ENCODE assay signal across 16 cellular contexts in the genomic region with DNA sequence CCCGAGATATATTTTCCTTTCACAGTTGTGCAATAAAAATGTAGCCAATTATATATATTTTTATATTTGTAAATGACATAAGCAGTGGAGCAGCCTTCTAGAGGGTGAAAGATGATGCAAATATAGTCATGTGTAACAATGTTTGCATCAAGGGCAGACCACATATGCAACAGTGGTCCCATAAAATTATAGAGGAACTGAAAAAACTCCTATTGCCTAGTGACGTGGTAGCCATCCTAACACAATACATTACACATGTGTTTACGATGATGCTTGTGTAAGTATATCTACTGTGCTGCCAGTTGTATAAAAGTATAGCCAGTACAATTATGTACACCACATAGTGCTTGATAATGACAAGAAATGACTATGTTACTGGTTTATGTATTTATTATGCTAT.
"Had no signal": no experiment of that assay in that cellular context is flagged by ENCODE, and none has a peak within 500 bp of the region (broad histone marks: within the 10 kb centered on the region; RNA-seq: fewer than 3 reads in every experiment).

No MANE protein-coding gene starts in this region.

- H3K27ac ChIP-seq: colonic mucosa, esophagus squamous epithelium, psoas muscle, right lobe of liver, VCaP had no signal

- H3K36me3 ChIP-seq: colonic mucosa, esophagus squamous epithelium, right lobe of liver had no signal

- H3K27me3 Mint-ChIP-seq: activated CD8-positive, alpha-beta T cell treated with anti-CD3 and anti-CD28 coated beads for 36 hours; activated naive CD4-positive, alpha-beta T cell treated with anti-CD3 and anti-CD28 coated beads, Interleukin-2, amount 10 ng/mL, durations not matched to agents 7 days and 5 days had no signal

- H3K4me3 Mint-ChIP-seq: activated CD8-positive, alpha-beta T cell treated with anti-CD3 and anti-CD28 coated beads for 36 hours; activated naive CD4-positive, alpha-beta T cell treated with anti-CD3 and anti-CD28 coated beads, Interleukin-2, amount 10 ng/mL, durations not matched to agents 7 days and 5 days; nephron progenitor cell; stimulated activated effector memory CD8-positive, alpha-beta T cell treated with anti-CD3 and anti-CD28 coated beads, Interleukin-12 subunit alpha, Interleukin-12 subunit beta, amount 100 ng/mL, for 72 hours had no signal

- ATAC-seq: activated CD8-positive, alpha-beta T cell treated with anti-CD3 and anti-CD28 coated beads for 36 hours; left cardiac atrium; right lobe of liver; stimulated activated effector memory CD8-positive, alpha-beta T cell treated with anti-CD3 and anti-CD28 coated beads, Interleukin-12 subunit alpha, Interleukin-12 subunit beta, amount 100 ng/mL, for 72 hours had no signal

- H3K27ac Mint-ChIP-seq: activated CD8-positive, alpha-beta T cell treated with anti-CD3 and anti-CD28 coated beads for 36 hours; activated naive CD4-positive, alpha-beta T cell treated with anti-CD3 and anti-CD28 coated beads, Interleukin-2, amount 10 ng/mL, durations not matched to agents 7 days and 5 days; nephron progenitor cell; stimulated activated effector memory CD8-positive, alpha-beta T cell treated with anti-CD3 and anti-CD28 coated beads, Interleukin-12 subunit alpha, Interleukin-12 subunit beta, amount 100 ng/mL, for 72 hours had no signal

- H3K4me1 ChIP-seq: colonic mucosa had no signal

- H3K4me3 ChIP-seq: colonic mucosa, esophagus squamous epithelium, psoas muscle, right lobe of liver had no signal

- H3K9me3 ChIP-seq: colonic mucosa, esophagus squamous epithelium, psoas muscle, right lobe of liver had no signal

- H3K9me3 Mint-ChIP-seq: activated naive CD4-positive, alpha-beta T cell treated with anti-CD3 and anti-CD28 coated beads, Interleukin-2, amount 10 ng/mL, durations not matched to agents 7 days and 5 days; stimulated activated effector memory CD8-positive, alpha-beta T cell treated with anti-CD3 and anti-CD28 coated beads, Interleukin-12 subunit alpha, Interleukin-12 subunit beta, amount 100 ng/mL, for 72 hours had no signal

- H3K27me3 ChIP-seq: colonic mucosa, esophagus squamous epithelium, right lobe of liver had no signal

- DNase-seq: activated CD4-positive, alpha-beta T cell treated with anti-CD3 and anti-CD28 coated beads for 4 hours; activated CD8-positive, alpha-beta T cell treated with anti-CD3 and anti-CD28 coated beads for 36 hours; activated naive CD4-positive, alpha-beta T cell treated with anti-CD3 and anti-CD28 coated beads, Interleukin-2, amount 10 ng/mL, durations not matched to agents 7 days and 5 days; colonic mucosa; esophagus squamous epithelium; foreskin fibroblast; head of caudate nucleus; left cardiac atrium; nephron progenitor cell; psoas muscle; right lobe of liver; substantia nigra; T-helper 9 cell; trophoblast cell had no signal

- H3K36me3 Mint-ChIP-seq: activated naive CD4-positive, alpha-beta T cell treated with anti-CD3 and anti-CD28 coated beads, Interleukin-2, amount 10 ng/mL, durations not matched to agents 7 days and 5 days; stimulated activated effector memory CD8-positive, alpha-beta T cell treated with anti-CD3 and anti-CD28 coated beads, Interleukin-12 subunit alpha, Interleukin-12 subunit beta, amount 100 ng/mL, for 72 hours had no signal
